13 cellular contexts compared by ENCODE assay signal in the genomic region with DNA sequence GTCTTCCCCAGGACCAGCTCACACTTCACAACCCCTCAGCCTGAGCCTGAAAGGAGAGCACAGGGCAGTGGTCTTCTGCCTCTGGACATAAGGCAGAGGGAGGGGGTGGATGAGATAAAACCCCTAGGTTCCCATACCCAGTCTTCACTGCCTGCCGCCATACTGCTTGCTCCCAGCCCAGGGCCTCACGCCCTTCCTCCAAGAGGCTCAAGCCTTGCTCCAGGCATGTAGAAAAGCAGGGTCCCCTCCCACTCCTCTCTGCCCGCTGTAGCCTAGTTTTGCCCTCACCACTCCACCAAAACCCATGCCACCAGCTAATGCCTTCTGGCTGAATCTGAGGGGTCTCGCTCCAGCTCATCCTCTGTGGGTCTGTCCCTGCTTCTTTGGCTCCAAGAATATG. TPM values are rescaled to one million over a fixed set of nuclear protein-coding genes. Genes with fewer than 3 reads are reported as not detected.
DNase-seq lines count a peak whose midpoint lies in the region; ATAC-seq, FAIRE-seq and TF ChIP-seq lines count a peak whose summit lies in the region.
"Had no signal": no experiment of that assay in that cellular context is flagged by ENCODE, and none has a peak within 500 bp of the region (broad histone marks: within the 10 kb centered on the region; RNA-seq: fewer than 3 reads in every experiment).

No MANE protein-coding gene starts in this region.

- H3K27ac Mint-ChIP-seq in T-helper 1 cell treated with Interleukin-12 subunit alpha and Interleukin-12 subunit beta and Interleukin-4 antibody, amounts not matched to agents 30 μg/mL and 1 μg/mL, for 36 hours, result peak overlapping the region; percentile 63
- H3K27ac Mint-ChIP-seq in activated CD8-positive, alpha-beta T cell treated with anti-CD3 and anti-CD28 coated beads for 36 hours, result peak overlapping the region; percentile 23
- peak overlapping the region; percentile 1 for H3K27ac Mint-ChIP-seq in stimulated activated memory B cell treated with anti-CD40 and anti-IgM and Interleukin-4, amounts not matched to agents 10 μg/mL and 1 μg/mL and 100 μg/mL, for 72 hours

- intact Hi-C loops in activated CD8-positive, alpha-beta T cell treated with anti-CD3 and anti-CD28 coated beads for 36 hours (cut with micrococcal nuclease), result no loop called here
- intact Hi-C loops in kidney (cut with DNase I), result no loop called here

- no peaks in the 10 kb centered on the region for H3K27me3 Mint-ChIP-seq in T-helper 1 cell treated with Interleukin-12 subunit alpha and Interleukin-12 subunit beta and Interleukin-4 antibody, amounts not matched to agents 30 μg/mL and 1 μg/mL, for 36 hours (ENCODE audit: low read depth)
- H3K27me3 Mint-ChIP-seq in activated CD8-positive, alpha-beta T cell treated with anti-CD3 and anti-CD28 coated beads for 36 hours, result no peaks in the 10 kb centered on the region
- no peaks in the 10 kb centered on the region for H3K27me3 Mint-ChIP-seq in stimulated activated memory B cell treated with anti-CD40 and anti-IgM and Interleukin-4, amounts not matched to agents 10 μg/mL and 1 μg/mL and 100 μg/mL, for 72 hours

- H3K36me3 ChIP-seq in kidney (ENCODE audit: control insufficient read depth in 1 of 2, insufficient read depth in 2 of 2, low read length in 2 of 2), result no peaks in the 10 kb centered on the region

- TF ChIP-seq CTCF in activated CD8-positive, alpha-beta T cell treated with anti-CD3 and anti-CD28 coated beads for 36 hours (IDR thresholded peaks at IDR 0.05), result no peak
- TF ChIP-seq CTCF in kidney (IDR thresholded peaks at IDR 0.05; ENCODE audit: borderline replicate concordance, extremely low read depth, insufficient read depth), result no peak
- no peak for TF ChIP-seq CTCF in GM10266 (IDR thresholded peaks at IDR 0.05; ENCODE audit: control insufficient read depth, insufficient read depth, low read depth, missing control alignments)

- FAIRE-seq in kidney (lab: Jason Lieb, UNC), result no peak

- CTCF ChIA-PET in activated CD8-positive, alpha-beta T cell treated with anti-CD3 and anti-CD28 coated beads for 36 hours (lab: Charles Lee), result interaction anchor here (0.8 to 1.6 kb wide), 5 partner anchors 9 to 42 kb away, joined by 3 to 8 read pairs (median 3); no protein-coding TSS in a partner anchor

- H3K4me1 Mint-ChIP-seq in T-helper 1 cell treated with Interleukin-12 subunit alpha and Interleukin-12 subunit beta and Interleukin-4 antibody, amounts not matched to agents 30 μg/mL and 1 μg/mL, for 36 hours (ENCODE audit: low read depth), result peaks cover 58% of the 10 kb centered on the region
- H3K4me1 Mint-ChIP-seq in activated CD8-positive, alpha-beta T cell treated with anti-CD3 and anti-CD28 coated beads for 36 hours (ENCODE audit: low read depth), result peaks cover 89% of the 10 kb centered on the region
- peaks cover 47% of the 10 kb centered on the region for H3K4me1 Mint-ChIP-seq in stimulated activated memory B cell treated with anti-CD40 and anti-IgM and Interleukin-4, amounts not matched to agents 10 μg/mL and 1 μg/mL and 100 μg/mL, for 72 hours

- ATAC-seq in activated CD8-positive, alpha-beta T cell treated with anti-CD3 and anti-CD28 coated beads for 36 hours, result no peak
- no peak for ATAC-seq in stimulated activated memory B cell treated with anti-CD40 and anti-IgM and Interleukin-4, amounts not matched to agents 10 μg/mL and 1 μg/mL and 100 μg/mL, for 72 hours
- no peak for ATAC-seq in GM18520 (IDR thresholded peaks at IDR 0.05; ENCODE audit: unreplicated experiment)
- ATAC-seq: activated CD4-positive, CD25-positive, alpha-beta regulatory T cell treated with anti-CD3 and anti-CD28 coated beads, Interleukin-2, amount 50 U/mL, for 24 hours; heart left ventricle had no signal

- H3K36me3 Mint-ChIP-seq in T-helper 1 cell treated with Interleukin-12 subunit alpha and Interleukin-12 subunit beta and Interleukin-4 antibody, amounts not matched to agents 30 μg/mL and 1 μg/mL, for 36 hours (ENCODE audit: low read depth), result peaks cover 9% of the 10 kb centered on the region
- H3K36me3 Mint-ChIP-seq in activated CD8-positive, alpha-beta T cell treated with anti-CD3 and anti-CD28 coated beads for 36 hours (ENCODE audit: low read depth), result no peaks in the 10 kb centered on the region
- no peaks in the 10 kb centered on the region for H3K36me3 Mint-ChIP-seq in stimulated activated memory B cell treated with anti-CD40 and anti-IgM and Interleukin-4, amounts not matched to agents 10 μg/mL and 1 μg/mL and 100 μg/mL, for 72 hours

- POLR2A ChIA-PET in activated CD8-positive, alpha-beta T cell treated with anti-CD3 and anti-CD28 coated beads for 36 hours (lab: Charles Lee), result interaction anchor here (0.9 to 1.4 kb wide), 2 partner anchors 8 to 62 kb away, joined by 3 to 4 read pairs; no protein-coding TSS in a partner anchor

- peaks cover 28 to 75% of the 10 kb centered on the region in 2 donors for H3K4me1 ChIP-seq in kidney (ENCODE audit: control insufficient read depth in 1 of 2, insufficient read depth in 1 of 2, low read depth in 1 of 2, low read length in 2 of 2)

- H3K9me3 Mint-ChIP-seq in T-helper 1 cell treated with Interleukin-12 subunit alpha and Interleukin-12 subunit beta and Interleukin-4 antibody, amounts not matched to agents 30 μg/mL and 1 μg/mL, for 36 hours, result no peaks in the 10 kb centered on the region
- no peaks in the 10 kb centered on the region for H3K9me3 Mint-ChIP-seq in activated CD8-positive, alpha-beta T cell treated with anti-CD3 and anti-CD28 coated beads for 36 hours
- H3K9me3 Mint-ChIP-seq in stimulated activated memory B cell treated with anti-CD40 and anti-IgM and Interleukin-4, amounts not matched to agents 10 μg/mL and 1 μg/mL and 100 μg/mL, for 72 hours, result no peaks in the 10 kb centered on the region

- H3K9me3 ChIP-seq in kidney (ENCODE audit: control insufficient read depth in 1 of 2, low read length in 2 of 2), result no peaks in the 10 kb centered on the region
- H3K9me3 ChIP-seq: heart left ventricle had no signal

- H3K9ac ChIP-seq in kidney (ENCODE audit: low read length in 2 of 2), result no peak overlapping the region

- no peak overlapping the region for H3K27ac ChIP-seq in kidney (ENCODE audit: low read depth in 2 of 2, low read length in 2 of 2)
- H3K27ac ChIP-seq: 22Rv1 had no signal

- no peak for DNase-seq in T-helper 1 cell
- no peak for DNase-seq in activated CD8-positive, alpha-beta T cell treated with anti-CD3 and anti-CD28 coated beads for 36 hours
- peak; percentile 52 for DNase-seq in kidney
- DNase-seq in GM10266 (ENCODE audit: extremely low spot score), result no peak
- DNase-seq in DMS114 treated with DMSO at 0.1 percent for 48 hours (lab: John Stamatoyannopoulos, UW; ENCODE audit: unreplicated experiment), result no peak
- DNase-seq: NCI-H510A, SIG-M5 had no signal

- H3K4me3 ChIP-seq in kidney (ENCODE audit: low read length in 2 of 2), result no peak overlapping the region

- H3K4me3 Mint-ChIP-seq in T-helper 1 cell treated with Interleukin-12 subunit alpha and Interleukin-12 subunit beta and Interleukin-4 antibody, amounts not matched to agents 30 μg/mL and 1 μg/mL, for 36 hours, result peak overlapping the region; percentile 15
- no peak overlapping the region for H3K4me3 Mint-ChIP-seq in activated CD8-positive, alpha-beta T cell treated with anti-CD3 and anti-CD28 coated beads for 36 hours
- no peak overlapping the region for H3K4me3 Mint-ChIP-seq in stimulated activated memory B cell treated with anti-CD40 and anti-IgM and Interleukin-4, amounts not matched to agents 10 μg/mL and 1 μg/mL and 100 μg/mL, for 72 hours

RNA-seq across cellular contexts. Expression of a gene that starts 5.2 kb away (rescaled TPM):
- 10 to 100 TPM; 16.2 to 18.8 TPM for total RNA-seq in activated CD8-positive, alpha-beta T cell treated with anti-CD3 and anti-CD28 coated beads for 36 hours
- total RNA-seq in kidney, result 53.8 TPM
- 17.6 TPM for polyA plus RNA-seq in kidney (ENCODE audit: insufficient read depth, low read depth, low replicate concordance)

RNA-seq across cellular contexts. Expression of a gene that starts 53.0 kb away (rescaled TPM):
- 1,000 to 10,000 TPM; 4,906 to 4,954 TPM for total RNA-seq in activated CD8-positive, alpha-beta T cell treated with anti-CD3 and anti-CD28 coated beads for 36 hours
- total RNA-seq in kidney, result 1,724 TPM
- 1,510 TPM for polyA plus RNA-seq in kidney (ENCODE audit: insufficient read depth, low read depth, low replicate concordance)

Comparison
In these comparisons a context has a peak if more than half of its experiments do, and no peak if none do; other contexts are left out.
1. H3K27ac Mint-ChIP-seq: peak in every context shown above with its lines; median percentile 63 in T-helper 1 cell treated with Interleukin-12 subunit alpha and Interleukin-12 subunit beta and Interleukin-4 antibody, amounts not matched to agents 30 μg/mL and 1 μg/mL, for 36 hours; 23 in activated CD8-positive, alpha-beta T cell treated with anti-CD3 and anti-CD28 coated beads for 36 hours; 1 in stimulated activated memory B cell treated with anti-CD40 and anti-IgM and Interleukin-4, amounts not matched to agents 10 μg/mL and 1 μg/mL and 100 μg/mL, for 72 hours.